ENCODE assay signal across 20 cellular contexts in genomic region chr16:28319476-28320022, GRCh38. TPM values are rescaled to one million over a fixed set of nuclear protein-coding genes. Genes with fewer than 3 reads are reported as not detected.
A peak's percentile ranks its signal among the peaks of the same experiment; 100 is the strongest.
DNase-seq lines count a peak whose midpoint lies in the region; ATAC-seq and TF ChIP-seq lines count a peak whose summit lies in the region.
"Had no signal": no experiment of that assay in that cellular context is flagged by ENCODE, and none has a peak within 500 bp of the region (broad histone marks: within the 10 kb centered on the region; RNA-seq: fewer than 3 reads in every experiment).

No MANE protein-coding gene starts in this region.

- no peak overlapping the region for H2AFZ ChIP-seq in neural progenitor cell (replicated peaks)
- H2AFZ ChIP-seq in PC-9 = no peak overlapping the region

- H3K4me3 Mint-ChIP-seq in natural killer cell treated with Interleukin-12 subunit alpha and Interleukin-12 subunit beta and Interleukin-15 and Interleukin-18, amount 100 ng/mL, for 72 hours = no peak overlapping the region
- H3K4me3 Mint-ChIP-seq in natural killer cell = no peak overlapping the region
- H3K4me3 Mint-ChIP-seq in glutamatergic neuron (ENCODE audit: unreplicated experiment) = no peak overlapping the region
- H3K4me3 Mint-ChIP-seq in neural progenitor cell = no peak overlapping the region
- H3K4me3 Mint-ChIP-seq in stimulated activated effector memory CD8-positive, alpha-beta T cell treated with anti-CD3 and anti-CD28 coated beads, Interleukin-12 subunit alpha, Interleukin-12 subunit beta, amount 100 ng/mL, for 72 hours = no peak overlapping the region
- H3K4me3 Mint-ChIP-seq: CD14-positive monocyte; CD4-positive, alpha-beta memory T cell had no signal

- H3K9me3 Mint-ChIP-seq in natural killer cell treated with Interleukin-12 subunit alpha and Interleukin-12 subunit beta and Interleukin-15 and Interleukin-18, amount 100 ng/mL, for 72 hours = no peaks in the 10 kb centered on the region
- H3K9me3 Mint-ChIP-seq in natural killer cell (no peaks in the 10 kb centered on the region), glutamatergic neuron (ENCODE audit: unreplicated experiment) (peaks cover 13% of the 10 kb centered on the region), neural progenitor cell (no peaks in the 10 kb centered on the region)
- H3K9me3 Mint-ChIP-seq in stimulated activated effector memory CD8-positive, alpha-beta T cell treated with anti-CD3 and anti-CD28 coated beads, Interleukin-12 subunit alpha, Interleukin-12 subunit beta, amount 100 ng/mL, for 72 hours = no peaks in the 10 kb centered on the region
- H3K9me3 Mint-ChIP-seq: CD4-positive, alpha-beta memory T cell had no signal

- POLR2A ChIA-PET in PC-9 (lab: Charles Lee; ENCODE audit: unreplicated experiment) = no interaction called here

- H3K9me3 ChIP-seq in neural progenitor cell (ENCODE audit: low read depth) (no peaks in the 10 kb centered on the region), PC-9 (ENCODE audit: insufficient read depth, low read depth) (no peaks in the 10 kb centered on the region)
- H3K9me3 ChIP-seq: BLaER1 had no signal

- H3K27ac Mint-ChIP-seq in natural killer cell treated with Interleukin-12 subunit alpha and Interleukin-12 subunit beta and Interleukin-15 and Interleukin-18, amount 100 ng/mL, for 72 hours = no peak overlapping the region
- H3K27ac Mint-ChIP-seq in natural killer cell = no peak overlapping the region
- H3K27ac Mint-ChIP-seq in glutamatergic neuron (ENCODE audit: unreplicated experiment) = peak overlapping the region; percentile 48
- H3K27ac Mint-ChIP-seq in neural progenitor cell = peak overlapping the region; percentile 72
- H3K27ac Mint-ChIP-seq in stimulated activated effector memory CD8-positive, alpha-beta T cell treated with anti-CD3 and anti-CD28 coated beads, Interleukin-12 subunit alpha, Interleukin-12 subunit beta, amount 100 ng/mL, for 72 hours = peak overlapping the region; percentile 54
- H3K27ac Mint-ChIP-seq: CD14-positive monocyte had no signal

- no peak overlapping the region for H3K4me3 ChIP-seq in neural progenitor cell
- no peak overlapping the region for H3K4me3 ChIP-seq in PC-9
- H3K4me3 ChIP-seq: BLaER1, GM12878 had no signal

- H3K27me3 Mint-ChIP-seq in natural killer cell treated with Interleukin-12 subunit alpha and Interleukin-12 subunit beta and Interleukin-15 and Interleukin-18, amount 100 ng/mL, for 72 hours = no peaks in the 10 kb centered on the region
- H3K27me3 Mint-ChIP-seq in natural killer cell (ENCODE audit: low read depth in 2 of 2) (no peaks in the 10 kb centered on the region), glutamatergic neuron (ENCODE audit: unreplicated experiment) (peaks cover 20% of the 10 kb centered on the region), neural progenitor cell (ENCODE audit: insufficient read depth, low read depth) (peaks cover 6% of the 10 kb centered on the region)
- H3K27me3 Mint-ChIP-seq: CD4-positive, alpha-beta memory T cell had no signal

- H3K36me3 ChIP-seq in neural progenitor cell (no peaks in the 10 kb centered on the region), PC-9 (ENCODE audit: low read depth) (no peaks in the 10 kb centered on the region)

- no peak for TF ChIP-seq CTCF in natural killer cell (IDR thresholded peaks at IDR 0.05)
- no peak for TF ChIP-seq CTCF in glutamatergic neuron (IDR thresholded peaks at IDR 0.05; ENCODE audit: partially characterized antibody, unreplicated experiment)
- TF ChIP-seq CTCF in neural progenitor cell (IDR thresholded peaks at IDR 0.05) = no peak
- no peak for TF ChIP-seq CTCF in PC-9 (conservative IDR thresholded peaks at IDR 0.05)

- BruUV-seq in PC-9 (replicated peaks; lab: Mats Ljungman, UMichigan) = no TSS peak

- H3K9me2 ChIP-seq in PC-9 (ENCODE audit: insufficient read depth) = no peaks in the 10 kb centered on the region

- H3K27ac ChIP-seq in neural progenitor cell (no peak overlapping the region), PC-9 (no peak overlapping the region)
- H3K27ac ChIP-seq: BLaER1 had no signal

- no peaks in the 10 kb centered on the region for H3F3A ChIP-seq in neural progenitor cell (ENCODE audit: low read depth)
- H3F3A ChIP-seq in PC-9 (ENCODE audit: insufficient read depth, low read depth) = no peaks in the 10 kb centered on the region

- H3K4me1 ChIP-seq in neural progenitor cell = no peaks in the 10 kb centered on the region
- H3K4me1 ChIP-seq in PC-9 (replicated peaks; ENCODE audit: insufficient read depth) = no peaks in the 10 kb centered on the region

- peak; percentile 59 for DNase-seq in natural killer cell treated with Interleukin-12 subunit alpha and Interleukin-12 subunit beta and Interleukin-15 and Interleukin-18, amount 100 ng/mL, for 72 hours (ENCODE audit: low spot score)
- DNase-seq in natural killer cell (no peak), glutamatergic neuron (no peak), neural progenitor cell (ENCODE audit: low spot score) (no peak), PC-9 (no peak), superior temporal gyrus (ENCODE audit: extremely low spot score) (no peak)
- no peak for DNase-seq in stimulated activated effector memory CD8-positive, alpha-beta T cell treated with anti-CD3 and anti-CD28 coated beads, Interleukin-12 subunit alpha, Interleukin-12 subunit beta, amount 100 ng/mL, for 72 hours (ENCODE audit: low spot score in 2 of 2)
- DNase-seq in NK-92 treated with Interleukin-12 subunit alpha and Interleukin-12 subunit beta, amount 100 ng/mL, for 24 hours (lab: John Stamatoyannopoulos, UW) = no peak
- DNase-seq: 8988T; CD4-positive, alpha-beta memory T cell; DMS 273 treated with DMSO at 0.1 percent for 48 hours; DMS53; DND-41; EL; GOT3; H7 had no signal

- H3K36me3 Mint-ChIP-seq in natural killer cell treated with Interleukin-12 subunit alpha and Interleukin-12 subunit beta and Interleukin-15 and Interleukin-18, amount 100 ng/mL, for 72 hours = no peaks in the 10 kb centered on the region
- H3K36me3 Mint-ChIP-seq in natural killer cell (no peaks in the 10 kb centered on the region), glutamatergic neuron (ENCODE audit: unreplicated experiment) (no peaks in the 10 kb centered on the region), neural progenitor cell (peaks cover 13% of the 10 kb centered on the region)
- peaks cover 27% of the 10 kb centered on the region for H3K36me3 Mint-ChIP-seq in stimulated activated effector memory CD8-positive, alpha-beta T cell treated with anti-CD3 and anti-CD28 coated beads, Interleukin-12 subunit alpha, Interleukin-12 subunit beta, amount 100 ng/mL, for 72 hours
- H3K36me3 Mint-ChIP-seq: CD14-positive monocyte had no signal

- H3K4me2 ChIP-seq in neural progenitor cell (no peak overlapping the region), PC-9 (no peak overlapping the region)
- H3K4me2 ChIP-seq: BLaER1 had no signal

- H4K20me1 ChIP-seq in neural progenitor cell (ENCODE audit: low read depth) (peaks cover 37% of the 10 kb centered on the region), PC-9 (ENCODE audit: insufficient read depth) (no peaks in the 10 kb centered on the region)

- H3K4me1 Mint-ChIP-seq in natural killer cell treated with Interleukin-12 subunit alpha and Interleukin-12 subunit beta and Interleukin-15 and Interleukin-18, amount 100 ng/mL, for 72 hours (ENCODE audit: low read depth in 2 of 2) = peaks cover 13 to 29% of the 10 kb centered on the region in 2 donors
- H3K4me1 Mint-ChIP-seq in natural killer cell (peaks cover 14 to 38% of the 10 kb centered on the region in 2 donors), glutamatergic neuron (ENCODE audit: low read depth, unreplicated experiment) (peaks cover 18% of the 10 kb centered on the region), neural progenitor cell (no peaks in the 10 kb centered on the region)
- H3K4me1 Mint-ChIP-seq in stimulated activated effector memory CD8-positive, alpha-beta T cell treated with anti-CD3 and anti-CD28 coated beads, Interleukin-12 subunit alpha, Interleukin-12 subunit beta, amount 100 ng/mL, for 72 hours = peaks cover 26% of the 10 kb centered on the region

- no peak for ATAC-seq in natural killer cell treated with Interleukin-12 subunit alpha and Interleukin-12 subunit beta and Interleukin-15 and Interleukin-18, amount 100 ng/mL, for 72 hours
- ATAC-seq in natural killer cell = no peak
- ATAC-seq in stimulated activated effector memory CD8-positive, alpha-beta T cell treated with anti-CD3 and anti-CD28 coated beads, Interleukin-12 subunit alpha, Interleukin-12 subunit beta, amount 100 ng/mL, for 72 hours = no peak
- ATAC-seq: GM12878, HCT116 had no signal

- no peak overlapping the region for H3K9ac ChIP-seq in neural progenitor cell
- H3K9ac ChIP-seq: BLaER1 had no signal

- intact Hi-C loops in natural killer cell (cut with micrococcal nuclease) = loop anchor here (2.0 kb wide), 1 partner anchor 15 kb away; no protein-coding TSS in a partner anchor
- intact Hi-C loops in PC-9 (cut with micrococcal nuclease; ENCODE audit: unreplicated experiment) = loop anchor here (5.0 kb wide), 1 partner anchor 628 kb away; no protein-coding TSS in a partner anchor

- H3K79me2 ChIP-seq in neural progenitor cell (ENCODE audit: low read depth) = no peaks in the 10 kb centered on the region
- H3K79me2 ChIP-seq in PC-9 (ENCODE audit: low read depth) = no peaks in the 10 kb centered on the region

- CTCF ChIA-PET in PC-9 (lab: Charles Lee) = no interaction called here

- H3K27me3 ChIP-seq in neural progenitor cell (no peaks in the 10 kb centered on the region), PC-9 (ENCODE audit: insufficient read depth, low read depth) (no peaks in the 10 kb centered on the region)
- H3K27me3 ChIP-seq: BLaER1 had no signal

RNA-seq across cellular contexts. Expression of gene SBK1, which starts 27.2 kb away (rescaled TPM):
- total RNA-seq in natural killer cell treated with Interleukin-12 subunit alpha and Interleukin-12 subunit beta and Interleukin-15 and Interleukin-18, amount 100 ng/mL, for 72 hours = 1 to 10 TPM; 1.1 TPM
- total RNA-seq in natural killer cell (10 to 100 TPM; 59.3 to 60.9 (median 59.8) TPM), glutamatergic neuron (ENCODE audit: unreplicated experiment) (117 TPM), neural progenitor cell (ENCODE audit: low replicate concordance) (4.6 and 16.4 TPM in 2 replicates), PC-9 (2021) (18.4 and 22.1 TPM in 2 replicates)

RNA-seq across cellular contexts. Expression of gene NPIPB6, which starts 43.8 kb away (rescaled TPM):
- 10 to 100 TPM in 1 of 2 donors, not detected in 1; 13.8 TPM for total RNA-seq in natural killer cell treated with Interleukin-12 subunit alpha and Interleukin-12 subunit beta and Interleukin-15 and Interleukin-18, amount 100 ng/mL, for 72 hours
- 1 to 10 TPM in 2 of 3 donors, not detected in 1; 4.1 to 5.7 TPM for total RNA-seq in natural killer cell
- total RNA-seq in glutamatergic neuron (ENCODE audit: unreplicated experiment) = 3.1 TPM
- 1.3 and 6.2 TPM in 2 replicates for total RNA-seq in neural progenitor cell (ENCODE audit: low replicate concordance)
- total RNA-seq in PC-9 (2021) = 6.9 and 7.0 TPM in 2 replicates

Comparison
In these comparisons a context has a peak if more than half of its experiments do, and no peak if none do; other contexts are left out.
1. H3K27ac Mint-ChIP-seq: peak in glutamatergic neuron (single experiment), neural progenitor cell (single experiment) and stimulated activated effector memory CD8-positive, alpha-beta T cell treated with anti-CD3 and anti-CD28 coated beads, Interleukin-12 subunit alpha, Interleukin-12 subunit beta, amount 100 ng/mL, for 72 hours (single experiment); none in natural killer cell treated with Interleukin-12 subunit alpha and Interleukin-12 subunit beta and Interleukin-15 and Interleukin-18, amount 100 ng/mL, for 72 hours (0 of 2) and natural killer cell (0 of 2).